1 cellular context compared by ENCODE assay signal in genomic region chr19:54335164-54335563, GRCh38.
TF ChIP-seq lines count a peak whose summit lies in the region.

No MANE protein-coding gene starts in this region.

TF ChIP-seq in SK-N-SH, 30 proteins besides CTCF, POLR2A, EP300 and RAD21:
- TF ChIP-seq SIN3A (IDR thresholded peaks at IDR 0.05; ENCODE audit: borderline replicate concordance, low read depth, low read length), result no peak
- TF ChIP-seq TAF1 (IDR thresholded peaks at IDR 0.05; ENCODE audit: borderline replicate concordance, low read depth, low read length), result no peak
- no peak for TF ChIP-seq FOSL2 (IDR thresholded peaks at IDR 0.05; ENCODE audit: borderline replicate concordance, low read depth)
- no peak for TF ChIP-seq PBX3 (IDR thresholded peaks at IDR 0.05)
- TF ChIP-seq RXRA (IDR thresholded peaks at IDR 0.05; ENCODE audit: borderline replicate concordance, low read depth), result no peak
- TF ChIP-seq USF1 (IDR thresholded peaks at IDR 0.05; ENCODE audit: borderline replicate concordance, low read depth), result no peak
- no peak for TF ChIP-seq GATA2 (CRISPR knock-in tag; IDR thresholded peaks at IDR 0.05)
- TF ChIP-seq MEF2A (IDR thresholded peaks at IDR 0.05; ENCODE audit: borderline replicate concordance, low read depth), result no peak
- no peak for TF ChIP-seq YY1 (IDR thresholded peaks at IDR 0.05; ENCODE audit: low read depth)
- no peak for TF ChIP-seq REST (IDR thresholded peaks at IDR 0.05; ENCODE audit: low read depth, low read length)
- no peak for TF ChIP-seq CHD2 (IDR thresholded peaks at IDR 0.05; ENCODE audit: low read length, partially characterized antibody)
- TF ChIP-seq ZBTB33 (IDR thresholded peaks at IDR 0.05; ENCODE audit: borderline replicate concordance, low read depth), result no peak
- TF ChIP-seq TEAD4 (IDR thresholded peaks at IDR 0.05; ENCODE audit: borderline replicate concordance, insufficient read depth), result no peak
- TF ChIP-seq EZH2phosphoT487 (IDR thresholded peaks at IDR 0.05; ENCODE audit: borderline replicate concordance, low read depth), result no peak
- no peak for TF ChIP-seq RCOR1 (IDR thresholded peaks at IDR 0.05; ENCODE audit: low read length)
- TF ChIP-seq NRF1 (IDR thresholded peaks at IDR 0.05; ENCODE audit: low read depth, low read length), result no peak
- TF ChIP-seq MXI1 (IDR thresholded peaks at IDR 0.05; ENCODE audit: low read depth, low read length), result no peak
TF ChIP-seq in SK-N-SH: peak in this region for 0.
